15 cellular contexts compared by ENCODE assay signal in the genomic region with DNA sequence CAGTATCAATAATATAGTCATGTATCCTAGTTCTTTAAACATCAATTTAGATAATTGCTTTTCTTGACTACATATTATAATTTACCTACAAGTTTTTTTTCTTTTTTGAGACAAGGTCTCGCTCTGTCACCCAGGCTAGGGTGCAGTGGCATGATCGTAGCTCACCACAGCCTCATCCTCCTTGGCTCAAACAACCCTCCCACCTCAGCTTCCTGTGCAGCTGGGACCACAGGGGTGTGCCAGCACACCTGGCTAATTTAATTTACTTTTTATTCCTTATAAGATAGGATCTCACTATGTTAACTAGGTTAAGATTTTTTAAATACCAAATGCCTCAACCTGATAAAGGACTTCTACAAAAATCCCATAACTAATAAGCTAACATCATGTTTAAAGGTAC. TPM values are rescaled to one million over a fixed set of nuclear protein-coding genes. Genes with fewer than 3 reads are reported as not detected.
DNase-seq lines count a peak whose midpoint lies in the region; ATAC-seq, FAIRE-seq and TF ChIP-seq lines count a peak whose summit lies in the region.
"Had no signal": no experiment of that assay in that cellular context is flagged by ENCODE, and none has a peak within 500 bp of the region (broad histone marks: within the 10 kb centered on the region; RNA-seq: fewer than 3 reads in every experiment).

No MANE protein-coding gene starts in this region.

- DNase-seq in stimulated activated CD4-positive, alpha-beta T cell treated with anti-CD3 and anti-CD28 coated beads, Interleukin-2, amount 100 ng/mL, for 4 hours (ENCODE audit: low read depth), result peak; percentile 9
- DNase-seq in stimulated activated CD4-positive, alpha-beta T cell treated with anti-CD3 and anti-CD28 coated beads, Interleukin-12 subunit alpha, Interleukin-12 subunit beta, amount 100 ng/mL, for 4 hours, result no peak
- DNase-seq in activated T-helper 1 cell treated with anti-CD3 and anti-CD28 coated beads, Interleukin-12 subunit alpha, Interleukin-12 subunit beta, Interleukin-2, Interleukin-4 antibody, amounts not matched to agents 30 ng/mL and 10 ng/mL and 1 ng/mL, durations not matched to agents 14 hours and 24 hours and 36 hours (ENCODE audit: low spot score), result peak; percentile 11
- DNase-seq in stimulated activated naive B cell treated with anti-CD40 and anti-IgM and Interleukin-4, amounts not matched to agents 10 μg/mL and 1 μg/mL and 100 μg/mL, for 72 hours, result no peak
- DNase-seq in hepatic stellate cell (ENCODE audit: low spot score) (no peak), sciatic nerve (ENCODE audit: low spot score) (no peak), HepG2 (ENCODE audit: low spot score) (no peak)
- DNase-seq: BE2C; glutamatergic neuron; left lung; NCI-H1105; NK-92 treated with Interleukin-12 subunit alpha and Interleukin-12 subunit beta, amount 100 ng/mL, for 24 hours; ovary had no signal

- CTCF ChIA-PET in HepG2 (lab: Yijun Ruan, JAX; ENCODE audit: low intra/inter-chr PET ratio, low total read pairs), result no interaction called here

- peaks cover 15% of the 10 kb centered on the region for H3K4me1 Mint-ChIP-seq in activated T-helper 1 cell treated with anti-CD3 and anti-CD28 coated beads, Interleukin-12 subunit alpha, Interleukin-12 subunit beta, Interleukin-2, Interleukin-4 antibody, amounts not matched to agents 30 ng/mL and 10 ng/mL and 1 ng/mL, durations not matched to agents 14 hours and 24 hours and 36 hours (ENCODE audit: low read depth)
- peaks cover 15 to 56% of the 10 kb centered on the region in 2 donors for H3K4me1 Mint-ChIP-seq in stimulated activated naive B cell treated with anti-CD40 and anti-IgM and Interleukin-4, amounts not matched to agents 10 μg/mL and 1 μg/mL and 100 μg/mL, for 72 hours

- peaks cover 4 to 18% of the 10 kb centered on the region in 2 experiments; a peak in 3 of 5 replicates for H3K36me3 ChIP-seq in HepG2 (replicated peaks in 1 of 2; ENCODE audit: control insufficient read depth in 1 of 2, insufficient read depth in 2 of 2, low read length in 2 of 2)
- H3K36me3 ChIP-seq: ovary had no signal

- no peak for TF ChIP-seq POLR2A in HepG2 (IDR thresholded peaks at IDR 0.05; ENCODE audit: insufficient read depth in 1 of 2, low read depth in 2 of 2, low read length in 2 of 2)

- no peaks in the 10 kb centered on the region for H3K27me3 Mint-ChIP-seq in activated T-helper 1 cell treated with anti-CD3 and anti-CD28 coated beads, Interleukin-12 subunit alpha, Interleukin-12 subunit beta, Interleukin-2, Interleukin-4 antibody, amounts not matched to agents 30 ng/mL and 10 ng/mL and 1 ng/mL, durations not matched to agents 14 hours and 24 hours and 36 hours (ENCODE audit: insufficient read depth)
- no peaks in the 10 kb centered on the region for H3K27me3 Mint-ChIP-seq in stimulated activated naive B cell treated with anti-CD40 and anti-IgM and Interleukin-4, amounts not matched to agents 10 μg/mL and 1 μg/mL and 100 μg/mL, for 72 hours
- H3K27me3 Mint-ChIP-seq: dendritic cell treated with granulocyte-macrophage colony-stimulating factor and Interleukin-4, amounts not matched to agents 40 ng/mL and 50 ng/mL, for 4 days had no signal

- peaks cover 12% of the 10 kb centered on the region for H4K20me1 ChIP-seq in HepG2 (ENCODE audit: insufficient read depth, low read length)

- H3K27ac Mint-ChIP-seq in activated T-helper 1 cell treated with anti-CD3 and anti-CD28 coated beads, Interleukin-12 subunit alpha, Interleukin-12 subunit beta, Interleukin-2, Interleukin-4 antibody, amounts not matched to agents 30 ng/mL and 10 ng/mL and 1 ng/mL, durations not matched to agents 14 hours and 24 hours and 36 hours, result no peak overlapping the region
- peak overlapping the region; percentile 67 for H3K27ac Mint-ChIP-seq in stimulated activated naive B cell treated with anti-CD40 and anti-IgM and Interleukin-4, amounts not matched to agents 10 μg/mL and 1 μg/mL and 100 μg/mL, for 72 hours
- H3K27ac Mint-ChIP-seq: dendritic cell treated with granulocyte-macrophage colony-stimulating factor and Interleukin-4, amounts not matched to agents 40 ng/mL and 50 ng/mL, for 4 days had no signal

- no peak for TF ChIP-seq RAD21 in HepG2 (CRISPR knock-in tag; IDR thresholded peaks at IDR 0.05)

- H3K36me3 Mint-ChIP-seq in activated T-helper 1 cell treated with anti-CD3 and anti-CD28 coated beads, Interleukin-12 subunit alpha, Interleukin-12 subunit beta, Interleukin-2, Interleukin-4 antibody, amounts not matched to agents 30 ng/mL and 10 ng/mL and 1 ng/mL, durations not matched to agents 14 hours and 24 hours and 36 hours (ENCODE audit: low read depth), result peaks cover 12% of the 10 kb centered on the region
- H3K36me3 Mint-ChIP-seq in stimulated activated naive B cell treated with anti-CD40 and anti-IgM and Interleukin-4, amounts not matched to agents 10 μg/mL and 1 μg/mL and 100 μg/mL, for 72 hours, result peaks cover 14 to 29% of the 10 kb centered on the region in 2 donors

- H3K9ac ChIP-seq in HepG2 (ENCODE audit: insufficient read depth, low read depth, low read length), result no peak overlapping the region

- intact Hi-C loops in activated T-helper 1 cell treated with anti-CD3 and anti-CD28 coated beads, Interleukin-12 subunit alpha, Interleukin-12 subunit beta, Interleukin-2, Interleukin-4 antibody, amounts not matched to agents 30 ng/mL and 10 ng/mL and 1 ng/mL, durations not matched to agents 14 hours and 24 hours and 36 hours (cut with micrococcal nuclease), result no loop called here
- intact Hi-C loops in sciatic nerve (cut with DNase I) (no loop called here), HepG2 (cut with micrococcal nuclease; ENCODE audit: unreplicated experiment) (no loop called here)

- H3K4me2 ChIP-seq in HepG2 (ENCODE audit: low read depth, low read length), result no peak overlapping the region

- H3K4me3 Mint-ChIP-seq in activated T-helper 1 cell treated with anti-CD3 and anti-CD28 coated beads, Interleukin-12 subunit alpha, Interleukin-12 subunit beta, Interleukin-2, Interleukin-4 antibody, amounts not matched to agents 30 ng/mL and 10 ng/mL and 1 ng/mL, durations not matched to agents 14 hours and 24 hours and 36 hours, result no peak overlapping the region
- H3K4me3 Mint-ChIP-seq in stimulated activated naive B cell treated with anti-CD40 and anti-IgM and Interleukin-4, amounts not matched to agents 10 μg/mL and 1 μg/mL and 100 μg/mL, for 72 hours, result no peak overlapping the region
- H3K4me3 Mint-ChIP-seq: dendritic cell treated with granulocyte-macrophage colony-stimulating factor and Interleukin-4, amounts not matched to agents 40 ng/mL and 50 ng/mL, for 4 days had no signal

- peak; percentile 77 for ATAC-seq in HG03460 (IDR thresholded peaks at IDR 0.05; ENCODE audit: unreplicated experiment)
- peak; percentile 95 to 98 for ATAC-seq in stimulated activated naive B cell treated with anti-CD40 and anti-IgM and Interleukin-4, amounts not matched to agents 10 μg/mL and 1 μg/mL and 100 μg/mL, for 72 hours (replicated peaks)
- ATAC-seq in sciatic nerve, result no peak
- no peak for ATAC-seq in HepG2
- ATAC-seq: left lung had no signal

- in situ Hi-C loops in HepG2 (cut with HindIII; ENCODE audit: extremely low pct_ligation_motif_present, low pct_unique_long_range_greater_than_20kb), result no loop called here

- FAIRE-seq in HepG2 (lab: Jason Lieb, UNC), result no peak

- BruUV-seq in HepG2 (replicated peaks; lab: Mats Ljungman, UMichigan), result no TSS peak

- POLR2A ChIA-PET in HepG2 (lab: Yijun Ruan, JAX), result no interaction called here

- TF ChIP-seq CTCF in HepG2 (CRISPR knock-in tag; IDR thresholded peaks at IDR 0.05), result no peak

- no peaks in the 10 kb centered on the region for H3K9me3 Mint-ChIP-seq in activated T-helper 1 cell treated with anti-CD3 and anti-CD28 coated beads, Interleukin-12 subunit alpha, Interleukin-12 subunit beta, Interleukin-2, Interleukin-4 antibody, amounts not matched to agents 30 ng/mL and 10 ng/mL and 1 ng/mL, durations not matched to agents 14 hours and 24 hours and 36 hours
- peaks cover 0 to 2% of the 10 kb centered on the region in 2 donors for H3K9me3 Mint-ChIP-seq in stimulated activated naive B cell treated with anti-CD40 and anti-IgM and Interleukin-4, amounts not matched to agents 10 μg/mL and 1 μg/mL and 100 μg/mL, for 72 hours

- H3K79me2 ChIP-seq in HepG2 (ENCODE audit: insufficient read depth, low read length), result peaks cover 51% of the 10 kb centered on the region

- H3K4me3 ChIP-seq in HepG2 (replicated peaks in 1 of 3; ENCODE audit: insufficient read depth in 1 of 3, low read depth in 2 of 3, low read length in 3 of 3), result no peak overlapping the region
- H3K4me3 ChIP-seq: left lung, ovary had no signal

- no peak overlapping the region for H3K27ac ChIP-seq in HepG2 (ENCODE audit: extremely low read length, insufficient read depth, low read length)
- H3K27ac ChIP-seq: left lung, ovary had no signal

- H3K4me1 ChIP-seq in HepG2 (ENCODE audit: insufficient read depth, low read length), result peaks cover 17% of the 10 kb centered on the region
- H3K4me1 ChIP-seq: BE2C had no signal

- H3K27me3 ChIP-seq in HepG2 (ENCODE audit: control insufficient read depth in 1 of 2, insufficient read depth in 2 of 2, low read length in 2 of 2), result no peaks in the 10 kb centered on the region; a peak in 1 of 5 replicates
- H3K27me3 ChIP-seq: BE2C, left lung, ovary had no signal

- whole genome bisulfite sequencing in HepG2 (ENCODE audit: low lambda C conversion rate), result 89% methylated on average over 2 of the region's 2 CpGs

- H2AFZ ChIP-seq in HepG2 (ENCODE audit: low read length), result no peak overlapping the region

- TF ChIP-seq EP300 in HepG2 (IDR thresholded peaks at IDR 0.05; ENCODE audit: low read depth in 2 of 2, low read length in 2 of 2), result no peak
- TF ChIP-seq EP300 in HepG2 (CRISPR knock-in tag; IDR thresholded peaks at IDR 0.05; ENCODE audit: borderline replicate concordance), result no peak

- no peaks in the 10 kb centered on the region for H3K9me3 ChIP-seq in HepG2 (ENCODE audit: low read length)
- H3K9me3 ChIP-seq: BE2C, left lung, ovary had no signal

RNA-seq across cellular contexts. Expression of gene UIMC1, which starts 21.1 kb away (rescaled TPM):
- 57.0 and 70.6 TPM in 2 replicates for total RNA-seq in activated T-helper 1 cell treated with anti-CD3 and anti-CD28 coated beads, Interleukin-12 subunit alpha, Interleukin-12 subunit beta, Interleukin-2, Interleukin-4 antibody, amounts not matched to agents 30 ng/mL and 10 ng/mL and 1 ng/mL, durations not matched to agents 14 hours and 24 hours and 36 hours
- total RNA-seq in sciatic nerve (58.0 TPM), HepG2 (2016; rRNA removed; fragmentation: Illumina TruSeq; extraction: Trizol) (32.7 and 37.5 TPM in 2 replicates)
- 42.0 and 51.6 TPM in 2 replicates for total RNA-seq in HepG2 (2016; cell fraction: cytosol; rRNA removed; fragmentation: Illumina TruSeq; extraction: Trizol; ENCODE audit: low read depth)
- 35.9 and 36.2 TPM in 2 replicates for total RNA-seq in HepG2 (2016; cell fraction: insoluble cytoplasmic fraction; rRNA removed; fragmentation: Illumina TruSeq; extraction: Trizol)
- total RNA-seq in HepG2 (2016; cell fraction: membrane; rRNA removed; fragmentation: Illumina TruSeq; extraction: Trizol), result 21.0 and 23.4 TPM in 2 replicates
- total RNA-seq in HepG2 (2016; cell fraction: nucleus; rRNA removed; fragmentation: Illumina TruSeq; extraction: Trizol), result 45.6 and 50.9 TPM in 2 replicates
- 14.0 and 18.9 TPM in 2 replicates for polyA plus RNA-seq in HepG2 (2011; rRNA removed)
- 9.7 and 11.8 TPM in 2 replicates for polyA plus RNA-seq in HepG2 (2011; cell fraction: cytosol; rRNA removed)
- polyA plus RNA-seq in HepG2 (2011; cell fraction: nucleus; rRNA removed), result 17.7 and 22.7 TPM in 2 replicates
- polyA plus RNA-seq in HepG2 (2012), result 22.9 and 28.6 TPM in 2 replicates
- polyA plus RNA-seq in HepG2 (2016; cell fraction: cytosol; fragmentation: Illumina TruSeq; extraction: Trizol; ENCODE audit: low read depth), result 8.5 and 9.2 TPM in 2 replicates
- 38.8 and 40.5 TPM in 2 replicates for polyA plus RNA-seq in HepG2 (2016; cell fraction: insoluble cytoplasmic fraction; fragmentation: Illumina TruSeq; extraction: Trizol; ENCODE audit: low read depth)
- 13.0 and 17.3 TPM in 2 replicates for polyA plus RNA-seq in HepG2 (2016; cell fraction: membrane; fragmentation: Illumina TruSeq; extraction: Trizol; ENCODE audit: low read depth)
- polyA plus RNA-seq in HepG2 (2016; cell fraction: nucleus; fragmentation: Illumina TruSeq; extraction: Trizol; ENCODE audit: insufficient read depth, low read depth), result 55.9 and 65.1 TPM in 2 replicates
- polyA minus RNA-seq in HepG2 (2011; rRNA and poly(A)+ RNA removed; ENCODE audit: low replicate concordance), result 7.7 and 16.1 TPM in 2 replicates
- polyA minus RNA-seq in HepG2 (2011; cell fraction: cytosol; rRNA and poly(A)+ RNA removed), result 13.8 and 16.4 TPM in 2 replicates
- polyA minus RNA-seq in HepG2 (2011; cell fraction: nucleus; rRNA and poly(A)+ RNA removed), result 46.1 and 49.6 TPM in 2 replicates

RNA-seq across cellular contexts. Expression of gene ZNF346, which starts 37.0 kb away (rescaled TPM):
- 31.6 and 32.9 TPM in 2 replicates for total RNA-seq in activated T-helper 1 cell treated with anti-CD3 and anti-CD28 coated beads, Interleukin-12 subunit alpha, Interleukin-12 subunit beta, Interleukin-2, Interleukin-4 antibody, amounts not matched to agents 30 ng/mL and 10 ng/mL and 1 ng/mL, durations not matched to agents 14 hours and 24 hours and 36 hours
- total RNA-seq in sciatic nerve (27.1 TPM), HepG2 (2016; rRNA removed; fragmentation: Illumina TruSeq; extraction: Trizol) (19.4 and 20.1 TPM in 2 replicates)
- 8.2 and 16.0 TPM in 2 replicates for total RNA-seq in HepG2 (2016; cell fraction: cytosol; rRNA removed; fragmentation: Illumina TruSeq; extraction: Trizol; ENCODE audit: low read depth)
- 19.4 and 20.5 TPM in 2 replicates for total RNA-seq in HepG2 (2016; cell fraction: insoluble cytoplasmic fraction; rRNA removed; fragmentation: Illumina TruSeq; extraction: Trizol)
- 13.5 and 15.4 TPM in 2 replicates for total RNA-seq in HepG2 (2016; cell fraction: membrane; rRNA removed; fragmentation: Illumina TruSeq; extraction: Trizol)
- total RNA-seq in HepG2 (2016; cell fraction: nucleus; rRNA removed; fragmentation: Illumina TruSeq; extraction: Trizol), result 18.2 and 22.1 TPM in 2 replicates
- 8.3 and 8.6 TPM in 2 replicates for polyA plus RNA-seq in HepG2 (2011; rRNA removed)
- polyA plus RNA-seq in HepG2 (2011; cell fraction: cytosol; rRNA removed), result 5.6 and 7.0 TPM in 2 replicates
- 16.4 and 16.8 TPM in 2 replicates for polyA plus RNA-seq in HepG2 (2011; cell fraction: nucleus; rRNA removed)
- polyA plus RNA-seq in HepG2 (2012), result 7.4 and 8.5 TPM in 2 replicates
- polyA plus RNA-seq in HepG2 (2016; cell fraction: cytosol; fragmentation: Illumina TruSeq; extraction: Trizol; ENCODE audit: low read depth), result 3.3 and 3.4 TPM in 2 replicates
- 20.8 and 23.3 TPM in 2 replicates for polyA plus RNA-seq in HepG2 (2016; cell fraction: insoluble cytoplasmic fraction; fragmentation: Illumina TruSeq; extraction: Trizol; ENCODE audit: low read depth)
- polyA plus RNA-seq in HepG2 (2016; cell fraction: membrane; fragmentation: Illumina TruSeq; extraction: Trizol; ENCODE audit: low read depth), result 8.4 and 8.7 TPM in 2 replicates
- polyA plus RNA-seq in HepG2 (2016; cell fraction: nucleus; fragmentation: Illumina TruSeq; extraction: Trizol; ENCODE audit: insufficient read depth, low read depth), result 21.0 and 22.3 TPM in 2 replicates
- 14.6 and 34.4 TPM in 2 replicates for polyA minus RNA-seq in HepG2 (2011; rRNA and poly(A)+ RNA removed; ENCODE audit: low replicate concordance)
- 5.1 and 5.7 TPM in 2 replicates for polyA minus RNA-seq in HepG2 (2011; cell fraction: cytosol; rRNA and poly(A)+ RNA removed)
- polyA minus RNA-seq in HepG2 (2011; cell fraction: nucleus; rRNA and poly(A)+ RNA removed), result 20.9 and 25.0 TPM in 2 replicates

Comparison
In these comparisons a context has a peak if more than half of its experiments do, and no peak if none do; other contexts are left out.
1. DNase-seq: peak in stimulated activated CD4-positive, alpha-beta T cell treated with anti-CD3 and anti-CD28 coated beads, Interleukin-2, amount 100 ng/mL, for 4 hours (single experiment) and activated T-helper 1 cell treated with anti-CD3 and anti-CD28 coated beads, Interleukin-12 subunit alpha, Interleukin-12 subunit beta, Interleukin-2, Interleukin-4 antibody, amounts not matched to agents 30 ng/mL and 10 ng/mL and 1 ng/mL, durations not matched to agents 14 hours and 24 hours and 36 hours (single experiment); none in stimulated activated CD4-positive, alpha-beta T cell treated with anti-CD3 and anti-CD28 coated beads, Interleukin-12 subunit alpha, Interleukin-12 subunit beta, amount 100 ng/mL, for 4 hours (single experiment), stimulated activated naive B cell treated with anti-CD40 and anti-IgM and Interleukin-4, amounts not matched to agents 10 μg/mL and 1 μg/mL and 100 μg/mL, for 72 hours (single experiment), hepatic stellate cell (single experiment), sciatic nerve (single experiment) and HepG2 (single experiment).
2. ATAC-seq: peak in HG03460 (single experiment) and stimulated activated naive B cell treated with anti-CD40 and anti-IgM and Interleukin-4, amounts not matched to agents 10 μg/mL and 1 μg/mL and 100 μg/mL, for 72 hours (2 of 2); none in sciatic nerve (single experiment) and HepG2 (single experiment).